In the genomic region with DNA sequence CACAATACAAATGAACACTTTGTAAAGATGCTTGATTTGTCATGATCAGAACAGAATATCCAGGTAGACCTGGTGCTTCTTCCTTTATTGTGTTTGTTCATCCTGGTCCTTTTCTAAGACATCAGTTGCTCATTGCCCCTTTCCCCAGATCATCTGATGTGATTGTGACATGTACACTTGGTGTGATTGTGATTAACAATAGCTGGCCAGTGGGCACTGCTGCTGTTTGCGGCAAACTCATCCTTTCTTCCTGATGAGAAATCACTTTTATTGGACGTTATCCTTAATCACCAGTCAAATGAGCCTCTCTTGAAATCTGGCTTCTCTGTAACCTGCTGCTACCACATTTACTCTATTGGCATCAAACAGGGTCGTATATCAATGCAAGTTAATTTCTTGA, we compare ENCODE assay signal across 30 cellular contexts.
"Had no signal": no experiment of that assay in that cellular context is flagged by ENCODE, and none has a peak within 500 bp of the region (broad histone marks: within the 10 kb centered on the region; RNA-seq: fewer than 3 reads in every experiment).

No MANE protein-coding gene starts in this region.

- H3K4me1 ChIP-seq: parathyroid adenoma, psoas muscle, right lobe of liver, spleen, suprapubic skin, testis, upper lobe of left lung, uterus had no signal

- H3K36me3 ChIP-seq: neural progenitor cell, right lobe of liver, sigmoid colon, spleen, suprapubic skin, tibial artery, transverse colon, upper lobe of left lung, uterus had no signal

- FAIRE-seq: small intestine had no signal

- H3K27ac ChIP-seq: neural progenitor cell, parathyroid adenoma, psoas muscle, right lobe of liver, spleen, suprapubic skin, testis, tibial artery, transverse colon, upper lobe of left lung, uterus had no signal

- H3K4me3 Mint-ChIP-seq: naive thymus-derived CD4-positive, alpha-beta T cell; natural killer cell; nephron; neural progenitor cell; stimulated activated memory B cell treated with anti-CD40 and anti-IgM and Interleukin-4, amounts not matched to agents 10 μg/mL and 1 μg/mL and 100 μg/mL, for 72 hours; stimulated activated naive CD8-positive, alpha-beta T cell treated with anti-CD3 and anti-CD28 coated beads, Interleukin-15, amount 100 ng/mL, for 72 hours had no signal

- H3K27ac Mint-ChIP-seq: naive thymus-derived CD4-positive, alpha-beta T cell; natural killer cell; nephron; neural progenitor cell; progenitor cell of endocrine pancreas; stimulated activated memory B cell treated with anti-CD40 and anti-IgM and Interleukin-4, amounts not matched to agents 10 μg/mL and 1 μg/mL and 100 μg/mL, for 72 hours; stimulated activated naive CD8-positive, alpha-beta T cell treated with anti-CD3 and anti-CD28 coated beads, Interleukin-15, amount 100 ng/mL, for 72 hours had no signal

- ATAC-seq: naive thymus-derived CD4-positive, alpha-beta T cell; natural killer cell; psoas muscle; right cardiac atrium; right lobe of liver; stimulated activated memory B cell treated with anti-CD40 and anti-IgM and Interleukin-4, amounts not matched to agents 10 μg/mL and 1 μg/mL and 100 μg/mL, for 72 hours; stimulated activated naive CD8-positive, alpha-beta T cell treated with anti-CD3 and anti-CD28 coated beads, Interleukin-15, amount 100 ng/mL, for 72 hours; stimulated activated naive CD8-positive, alpha-beta T cell treated with anti-CD3 and anti-CD28 coated beads, Interleukin-15, Interleukin-2, amounts not matched to agents 100 U/mL and 50 U/mL, for 24 hours had no signal

- H3K27me3 ChIP-seq: neural progenitor cell, right lobe of liver, sigmoid colon, spleen, suprapubic skin, testis, tibial artery, transverse colon, upper lobe of left lung, uterus had no signal

- H2AFZ ChIP-seq: neural progenitor cell, parathyroid adenoma had no signal

- H3K4me3 ChIP-seq: neural progenitor cell, psoas muscle, right lobe of liver, sigmoid colon, spleen, suprapubic skin, testis, tibial artery, transverse colon, upper lobe of left lung, uterus had no signal

- H3K4me1 Mint-ChIP-seq: naive thymus-derived CD4-positive, alpha-beta T cell; natural killer cell; neural progenitor cell; stimulated activated memory B cell treated with anti-CD40 and anti-IgM and Interleukin-4, amounts not matched to agents 10 μg/mL and 1 μg/mL and 100 μg/mL, for 72 hours; stimulated activated naive CD8-positive, alpha-beta T cell treated with anti-CD3 and anti-CD28 coated beads, Interleukin-15, amount 100 ng/mL, for 72 hours had no signal

- H3K4me2 ChIP-seq: neural progenitor cell had no signal

- H3K9me3 Mint-ChIP-seq: nephron, neural progenitor cell had no signal

- H3K27me3 Mint-ChIP-seq: naive thymus-derived CD4-positive, alpha-beta T cell; progenitor cell of endocrine pancreas; stimulated activated memory B cell treated with anti-CD40 and anti-IgM and Interleukin-4, amounts not matched to agents 10 μg/mL and 1 μg/mL and 100 μg/mL, for 72 hours; stimulated activated naive CD8-positive, alpha-beta T cell treated with anti-CD3 and anti-CD28 coated beads, Interleukin-15, amount 100 ng/mL, for 72 hours had no signal

- H3K9ac ChIP-seq: neural progenitor cell, parathyroid adenoma had no signal

- H3K36me3 Mint-ChIP-seq: naive thymus-derived CD4-positive, alpha-beta T cell; natural killer cell; neural progenitor cell; stimulated activated memory B cell treated with anti-CD40 and anti-IgM and Interleukin-4, amounts not matched to agents 10 μg/mL and 1 μg/mL and 100 μg/mL, for 72 hours had no signal

- H3K9me3 ChIP-seq: psoas muscle, right lobe of liver, sigmoid colon, spleen, suprapubic skin, testis, tibial artery, transverse colon, upper lobe of left lung, uterus had no signal

- H3K79me2 ChIP-seq: parathyroid adenoma had no signal

- DNase-seq: naive thymus-derived CD4-positive, alpha-beta T cell; natural killer cell; occipital lobe; posterior cingulate gyrus; psoas muscle; right cardiac atrium; right lobe of liver; sigmoid colon; small intestine; spleen; stimulated activated CD4-positive, alpha-beta T cell treated with anti-CD3 and anti-CD28 coated beads, Interleukin-12 subunit alpha, Interleukin-12 subunit beta, amount 100 ng/mL, for 4 hours; stimulated activated CD4-positive, alpha-beta T cell treated with anti-CD3 and anti-CD28 coated beads, Interleukin-1b, Interleukin-23, amount 100 ng/mL, for 48 hours; stimulated activated CD4-positive, alpha-beta T cell treated with anti-CD3 and anti-CD28 coated beads, Interleukin-4, amount 100 ng/mL, for 1 hour; stimulated activated CD4-positive, alpha-beta T cell treated with anti-CD3 and anti-CD28 coated beads, Interleukin-4, amount 100 ng/mL, for 4 hours; stimulated activated CD8-positive, alpha-beta memory T cell treated with anti-CD3 and anti-CD28 coated beads, Interleukin-4, amount 100 ng/mL, for 48 hours; stimulated activated naive CD4-positive, alpha-beta T cell; stimulated activated naive CD8-positive, alpha-beta T cell treated with anti-CD3 and anti-CD28 coated beads, Interleukin-15, amount 100 ng/mL, for 72 hours; stimulated activated naive CD8-positive, alpha-beta T cell treated with anti-CD3 and anti-CD28 coated beads, Interleukin-15, Interleukin-2, amounts not matched to agents 100 U/mL and 50 U/mL, for 24 hours; substantia nigra; testis; tibial artery; transverse colon; upper lobe of left lung; uterus had no signal
